Comparison of ENCODE assay signal across 35 cellular contexts in genomic region chr10:113950268-113950667, GRCh38.
"Had no signal": no experiment of that assay in that cellular context is flagged by ENCODE, and none has a peak within 500 bp of the region (broad histone marks: within the 10 kb centered on the region; RNA-seq: fewer than 3 reads in every experiment).

No MANE protein-coding gene starts in this region.

- DNase-seq: Karpas-422, Kasumi-1, MG63, MM.1S, MV-4-11, NCI-H1048, NCI-H1092, NCI-H1092 treated with DMSO at 0.1 percent for 48 hours, NCI-H1105, NCI-H1105 treated with DMSO at 0.1 percent for 48 hours, NCI-H1417, NCI-H1417 treated with DMSO at 0.1 percent for 48 hours, NCI-H1436, NCI-H1436 treated with DMSO at 0.1 percent for 48 hours, NCI-H146, NCI-H1694, NCI-H1694 treated with DMSO at 0.1 percent for 48 hours, NCI-H187, NCI-H187 treated with DMSO at 0.1 percent for 48 hours, NCI-H1930, NCI-H2029, NCI-H2029 treated with DMSO at 0.1 percent for 48 hours, NCI-H2081, NCI-H2081 treated with DMSO at 0.1 percent for 48 hours, NCI-H2107, NCI-H2171, NCI-H2171 treated with DMSO at 0.1 percent for 48 hours, NCI-H2227 treated with DMSO at 0.1 percent for 48 hours, NCI-H226, NCI-H345, NCI-H446, NCI-H446 treated with DMSO at 0.1 percent for 48 hours, NCI-H510A, NCI-H510A treated with DMSO at 0.1 percent for 48 hours, NCI-H524 had no signal

- H3K9me3 ChIP-seq: MG63 had no signal

- H3K27me3 ChIP-seq: MG63 had no signal

- H3K36me3 ChIP-seq: MG63 had no signal

- H3K4me3 ChIP-seq: MG63 had no signal
